Comparison of ENCODE assay signal across 12 cellular contexts in the genomic region with DNA sequence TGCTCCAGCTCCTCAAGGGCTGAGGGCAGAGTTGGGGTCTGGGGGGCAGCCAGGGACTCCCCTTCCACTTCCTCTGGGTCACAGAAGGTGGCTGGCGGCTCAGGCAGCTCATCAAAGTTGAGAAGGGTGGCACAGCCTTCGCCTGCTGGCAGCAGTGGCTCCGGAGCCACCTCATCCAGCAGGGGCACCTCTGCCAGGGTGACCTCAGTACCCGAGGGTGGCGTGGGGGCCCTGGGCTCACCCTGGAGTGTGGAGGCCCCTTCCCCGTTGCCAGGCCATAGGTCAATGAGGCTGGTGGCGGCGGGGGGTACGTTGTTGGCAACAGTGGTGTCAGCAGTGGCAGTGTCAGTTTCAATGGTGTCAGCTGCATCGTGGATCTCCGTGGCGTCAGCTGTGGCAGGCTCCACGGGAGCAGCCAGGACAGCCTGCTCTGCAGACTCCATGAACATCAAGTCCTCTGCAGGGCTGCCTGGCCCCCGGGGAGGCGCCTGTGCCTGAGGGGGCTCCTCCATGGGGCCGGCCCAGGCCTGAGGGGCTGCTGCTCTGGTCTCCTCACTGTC. TPM values are rescaled to one million over a fixed set of nuclear protein-coding genes. Genes with fewer than 3 reads are reported as not detected.
DNase-seq lines count a peak whose midpoint lies in the region; ATAC-seq and TF ChIP-seq lines count a peak whose summit lies in the region.
"Had no signal": no experiment of that assay in that cellular context is flagged by ENCODE, and none has a peak within 500 bp of the region (broad histone marks: within the 10 kb centered on the region; RNA-seq: fewer than 3 reads in every experiment).

No MANE protein-coding gene starts in this region.

- H3K36me3 ChIP-seq in fibroblast of lung (ENCODE audit: control insufficient read depth, insufficient read depth, low read length) (peaks cover 28% of the 10 kb centered on the region), upper lobe of right lung (no peaks in the 10 kb centered on the region), MG63 (peaks cover 82% of the 10 kb centered on the region)

- TF ChIP-seq CTCF in fibroblast of lung (conservative IDR thresholded peaks at IDR 0.05 in 1 of 2, IDR thresholded peaks at IDR 0.05 in 1 of 2; ENCODE audit: low read depth in 1 of 2, low read length in 2 of 2), result no peak
- TF ChIP-seq CTCF in upper lobe of right lung (IDR thresholded peaks at IDR 0.05), result no peak

- peak in 2 of 3 donors; percentile 43 to 60 for DNase-seq in right cardiac atrium
- no peak for DNase-seq in cardiac septum (ENCODE audit: low spot score)
- no peak for DNase-seq in fibroblast of lung (ENCODE audit: low read depth in 2 of 2)
- DNase-seq in upper lobe of right lung, result peak; percentile 64
- DNase-seq in HUDEP-2 (lab: John Stamatoyannopoulos, UW; ENCODE audit: unreplicated experiment in 76 of 76), result no peak
- DNase-seq in MG63, result no peak
- DNase-seq: activated CD8-positive, alpha-beta memory T cell treated with anti-CD3 and anti-CD28 coated beads for 24 hours; activated gamma-delta T cell; natural killer cell had no signal

- 85% methylated on average over 16 of the region's 16 CpGs for WGBS in right cardiac atrium

- no peak for ATAC-seq in right cardiac atrium
- ATAC-seq in upper lobe of right lung, result no peak

- no peaks in the 10 kb centered on the region for H3K4me1 ChIP-seq in right cardiac atrium (ENCODE audit: control insufficient read depth, insufficient read depth, low read length)
- H3K4me1 ChIP-seq in fibroblast of lung (ENCODE audit: control insufficient read depth, extremely low read depth, insufficient read depth, low read length), result peaks cover 12% of the 10 kb centered on the region
- H3K4me1 ChIP-seq in upper lobe of right lung, result peaks cover 30% of the 10 kb centered on the region

- peak overlapping the region; percentile 18 for H3K9ac ChIP-seq in fibroblast of lung (ENCODE audit: insufficient read depth, low read length)

- no peaks in the 10 kb centered on the region for H3K79me2 ChIP-seq in fibroblast of lung (ENCODE audit: control insufficient read depth, insufficient read depth, low read length)

- H4K20me1 ChIP-seq in fibroblast of lung (ENCODE audit: control insufficient read depth, extremely low read depth, insufficient read depth, low read length), result no peaks in the 10 kb centered on the region

- no peak overlapping the region for H3K4me3 ChIP-seq in right cardiac atrium (ENCODE audit: low read length)
- no peak overlapping the region for H3K4me3 ChIP-seq in fibroblast of lung (replicated peaks in 1 of 4; ENCODE audit: control extremely low read depth in 1 of 4, insufficient read depth in 1 of 4, low read depth in 3 of 4, low read length in 4 of 4)
- no peak overlapping the region for H3K4me3 ChIP-seq in upper lobe of right lung
- H3K4me3 ChIP-seq in MG63, result no peak overlapping the region
- H3K4me3 ChIP-seq: A549, vagina had no signal

- H3K27me3 ChIP-seq in right cardiac atrium (ENCODE audit: control insufficient read depth, insufficient read depth) (no peaks in the 10 kb centered on the region), fibroblast of lung (ENCODE audit: control insufficient read depth, insufficient read depth, low read length) (no peaks in the 10 kb centered on the region), upper lobe of right lung (no peaks in the 10 kb centered on the region), MG63 (no peaks in the 10 kb centered on the region)
- H3K27me3 ChIP-seq: vagina had no signal

- H2AFZ ChIP-seq in fibroblast of lung (ENCODE audit: low read length), result no peak overlapping the region

- no peak overlapping the region for H3K4me2 ChIP-seq in fibroblast of lung (ENCODE audit: extremely low read depth, insufficient read depth, low read length)
- H3K4me2 ChIP-seq: A549 had no signal

- no peaks in the 10 kb centered on the region for H3K9me3 ChIP-seq in right cardiac atrium (ENCODE audit: control insufficient read depth, low read length)
- no peaks in the 10 kb centered on the region for H3K9me3 ChIP-seq in fibroblast of lung (ENCODE audit: control insufficient read depth, insufficient read depth, low read depth, low read length)
- no peaks in the 10 kb centered on the region for H3K9me3 ChIP-seq in upper lobe of right lung
- H3K9me3 ChIP-seq in MG63, result no peaks in the 10 kb centered on the region
- H3K9me3 ChIP-seq: A549, vagina had no signal

- intact Hi-C loops in right cardiac atrium (cut with DNase I), result loop anchor here in 2 of 4 donors (5.0 kb wide), 1 partner anchor 39 kb away; a partner anchor contains a TSS
- intact Hi-C loops in cardiac septum (cut with DNase I), result loop anchor here (10.0 kb wide), 1 partner anchor 143 kb away; a partner anchor contains a TSS
- intact Hi-C loops in upper lobe of right lung (cut with DNase I), result loop anchor here (10.0 kb wide), 1 partner anchor 53 kb away; a partner anchor contains a TSS

- H3K27ac ChIP-seq in right cardiac atrium (ENCODE audit: low read length) (no peak overlapping the region), fibroblast of lung (ENCODE audit: insufficient read depth, low read length) (peak overlapping the region; percentile 85), upper lobe of right lung (no peak overlapping the region)
- H3K27ac ChIP-seq: A549, vagina had no signal

RNA-seq across cellular contexts. Expression of a gene that starts 11.6 kb away (rescaled TPM):
- total RNA-seq in right cardiac atrium, result under 1 TPM in 3 of 4 donors, not detected in 1; 0.33 to 0.45 (median 0.35) TPM
- polyA plus RNA-seq in right cardiac atrium, result 0.27 TPM
- 5.1 TPM for total RNA-seq in cardiac septum
- total RNA-seq in fibroblast of lung, result 2.1 and 2.3 TPM in 2 replicates
- 1.6 TPM in 2 replicates for polyA plus RNA-seq in fibroblast of lung
- polyA plus RNA-seq in fibroblast of lung (2012), result 3.1 and 5.9 TPM in 2 replicates
- polyA minus RNA-seq in fibroblast of lung (ENCODE audit: low replicate concordance), result 0.78 and 1.9 TPM in 2 replicates
- 2.1 TPM for total RNA-seq in upper lobe of right lung
- 61.4 and 68.2 TPM in 2 replicates for total RNA-seq in MG63 (2014; rRNA removed; shearing (Covaris generic); ENCODE audit: low replicate concordance)

RNA-seq across cellular contexts. Expression of a gene that starts 15.2 kb away (rescaled TPM):
- total RNA-seq in right cardiac atrium (10 to 100 TPM; 15.3 to 44.8 (median 25.3) TPM), cardiac septum (27.5 TPM), fibroblast of lung (96.4 and 102 TPM in 2 replicates), upper lobe of right lung (34.6 TPM)
- polyA plus RNA-seq in right cardiac atrium (17.7 TPM), fibroblast of lung (138 and 181 TPM in 2 replicates)
- 168 and 193 TPM in 2 replicates for polyA plus RNA-seq in fibroblast of lung (2012)
- 167 and 256 TPM in 2 replicates for polyA minus RNA-seq in fibroblast of lung (ENCODE audit: low replicate concordance)
- 245 and 334 TPM in 2 replicates for total RNA-seq in MG63 (2014; rRNA removed; shearing (Covaris generic); ENCODE audit: low replicate concordance)

RNA-seq across cellular contexts. Expression of a gene that starts 31.7 kb away (rescaled TPM):
- total RNA-seq in right cardiac atrium, result 10 to 100 TPM; 13.2 to 16.9 (median 15.5) TPM
- 7.4 TPM for polyA plus RNA-seq in right cardiac atrium
- total RNA-seq in cardiac septum, result 20.2 TPM
- total RNA-seq in fibroblast of lung, result 13.1 and 15.0 TPM in 2 replicates
- 15.8 and 23.4 TPM in 2 replicates for polyA plus RNA-seq in fibroblast of lung
- 16.0 and 28.2 TPM in 2 replicates for polyA plus RNA-seq in fibroblast of lung (2012)
- 9.2 and 18.0 TPM in 2 replicates for polyA minus RNA-seq in fibroblast of lung (ENCODE audit: low replicate concordance)
- total RNA-seq in upper lobe of right lung, result 43.9 TPM
- 62.4 and 127 TPM in 2 replicates for total RNA-seq in MG63 (2014; rRNA removed; shearing (Covaris generic); ENCODE audit: low replicate concordance)

RNA-seq across cellular contexts. Expression of a gene that starts 39.2 kb away (rescaled TPM):
- total RNA-seq in right cardiac atrium (10 to 100 TPM; 35.0 to 71.5 (median 47.0) TPM), cardiac septum (133 TPM), fibroblast of lung (55.2 and 65.2 TPM in 2 replicates), upper lobe of right lung (59.1 TPM)
- polyA plus RNA-seq in right cardiac atrium (61.9 TPM), fibroblast of lung (117 and 245 TPM in 2 replicates)
- polyA plus RNA-seq in fibroblast of lung (2012), result 250 and 446 TPM in 2 replicates
- 267 and 376 TPM in 2 replicates for polyA minus RNA-seq in fibroblast of lung (ENCODE audit: low replicate concordance)
- total RNA-seq in MG63 (2014; rRNA removed; shearing (Covaris generic); ENCODE audit: low replicate concordance), result 77.8 and 165 TPM in 2 replicates

RNA-seq across cellular contexts. Expression of a gene that starts 48.8 kb away (rescaled TPM):
- under 1 TPM; 0.17 to 0.34 (median 0.26) TPM for total RNA-seq in right cardiac atrium
- polyA plus RNA-seq in right cardiac atrium, result 0.27 TPM
- not detected for total RNA-seq in cardiac septum
- total RNA-seq in fibroblast of lung, result under 0.01 and 0.50 TPM in 2 replicates
- polyA plus RNA-seq in fibroblast of lung, result 0.10 and 0.19 TPM in 2 replicates
- 0.35 and 0.46 TPM in 2 replicates for polyA plus RNA-seq in fibroblast of lung (2012)
- not detected in 2 replicates for polyA minus RNA-seq in fibroblast of lung (ENCODE audit: low replicate concordance)
- 0.69 TPM for total RNA-seq in upper lobe of right lung
- 1.3 and 2.3 TPM in 2 replicates for total RNA-seq in MG63 (2014; rRNA removed; shearing (Covaris generic); ENCODE audit: low replicate concordance)
- total RNA-seq: CD4-positive, alpha-beta memory T cell had no signal

Comparison
In these comparisons a context has a peak if more than half of its experiments do, and no peak if none do; other contexts are left out.
1. DNase-seq: peak in right cardiac atrium (2 of 3) and upper lobe of right lung (single experiment); none in cardiac septum (single experiment), fibroblast of lung (0 of 2), HUDEP-2 (0 of 76) and MG63 (single experiment).
2. RNA of a gene that starts 11.6 kb away (total RNA-seq): 61.4 to 68.2 TPM in MG63; 5.1 TPM in cardiac septum (single experiment), 2.1 to 2.3 TPM in fibroblast of lung, 2.1 TPM in upper lobe of right lung (single experiment) and 0.33 to 0.45 TPM in right cardiac atrium; every median in the first group is over 10 times any median in the second.